ENCODE assay signal across 8 cellular contexts in genomic region chr4:25376754-25377571, GRCh38. TPM values are rescaled to one million over a fixed set of nuclear protein-coding genes. Genes with fewer than 3 reads are reported as not detected.
DNase-seq lines count a peak whose midpoint lies in the region; TF ChIP-seq lines count a peak whose summit lies in the region.

A gene with protein sequence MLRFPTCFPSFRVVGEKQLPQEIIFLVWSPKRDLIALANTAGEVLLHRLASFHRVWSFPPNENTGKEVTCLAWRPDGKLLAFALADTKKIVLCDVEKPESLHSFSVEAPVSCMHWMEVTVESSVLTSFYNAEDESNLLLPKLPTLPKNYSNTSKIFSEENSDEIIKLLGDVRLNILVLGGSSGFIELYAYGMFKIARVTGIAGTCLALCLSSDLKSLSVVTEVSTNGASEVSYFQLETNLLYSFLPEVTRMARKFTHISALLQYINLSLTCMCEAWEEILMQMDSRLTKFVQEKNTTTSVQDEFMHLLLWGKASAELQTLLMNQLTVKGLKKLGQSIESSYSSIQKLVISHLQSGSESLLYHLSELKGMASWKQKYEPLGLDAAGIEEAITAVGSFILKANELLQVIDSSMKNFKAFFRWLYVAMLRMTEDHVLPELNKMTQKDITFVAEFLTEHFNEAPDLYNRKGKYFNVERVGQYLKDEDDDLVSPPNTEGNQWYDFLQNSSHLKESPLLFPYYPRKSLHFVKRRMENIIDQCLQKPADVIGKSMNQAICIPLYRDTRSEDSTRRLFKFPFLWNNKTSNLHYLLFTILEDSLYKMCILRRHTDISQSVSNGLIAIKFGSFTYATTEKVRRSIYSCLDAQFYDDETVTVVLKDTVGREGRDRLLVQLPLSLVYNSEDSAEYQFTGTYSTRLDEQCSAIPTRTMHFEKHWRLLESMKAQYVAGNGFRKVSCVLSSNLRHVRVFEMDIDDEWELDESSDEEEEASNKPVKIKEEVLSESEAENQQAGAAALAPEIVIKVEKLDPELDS (plus strand): TSS chr4:25377263. CDS start chr4:25377428, 165 bp downstream.

- H3K4me1 Mint-ChIP-seq in HFFc6 (ENCODE audit: low read depth): peaks cover 7% of the 10 kb centered on the region
- H3K4me1 Mint-ChIP-seq in activated naive CD4-positive, alpha-beta T cell treated with anti-CD3 and anti-CD28 coated beads, Interleukin-2, amount 10 ng/mL, durations not matched to agents 7 days and 5 days: peaks cover 18% of the 10 kb centered on the region

- 0 out of 2 replicates have a peak within 1 kb of the TSS, but pooled peaks have one; percentile 31 for H3K27ac ChIP-seq in SK-N-MC

- H3K9me3 Mint-ChIP-seq in HFFc6: no peaks in the 10 kb centered on the region
- no peaks in the 10 kb centered on the region for H3K9me3 Mint-ChIP-seq in activated naive CD4-positive, alpha-beta T cell treated with anti-CD3 and anti-CD28 coated beads, Interleukin-2, amount 10 ng/mL, durations not matched to agents 7 days and 5 days

- H3K9me3 ChIP-seq in SK-N-MC (ENCODE audit: low read depth, low read length): no peaks in the 10 kb centered on the region

- H3K9ac ChIP-seq in SK-N-MC (ENCODE audit: insufficient read length): peak within 1 kb of the TSS; percentile 85

- no peak within 1 kb of the TSS; the same call in 1 of the 2 replicates for H3K4me3 Mint-ChIP-seq in HFFc6
- H3K4me3 Mint-ChIP-seq in activated naive CD4-positive, alpha-beta T cell treated with anti-CD3 and anti-CD28 coated beads, Interleukin-2, amount 10 ng/mL, durations not matched to agents 7 days and 5 days: no peak within 1 kb of the TSS

- H3K27ac Mint-ChIP-seq in HFFc6: peak within 1 kb of the TSS; percentile 71
- H3K27ac Mint-ChIP-seq in activated naive CD4-positive, alpha-beta T cell treated with anti-CD3 and anti-CD28 coated beads, Interleukin-2, amount 10 ng/mL, durations not matched to agents 7 days and 5 days: peak within 1 kb of the TSS; percentile 92

- no peaks in the 10 kb centered on the region for H3K36me3 Mint-ChIP-seq in HFFc6 (ENCODE audit: low read depth)
- peaks cover 8% of the 10 kb centered on the region for H3K36me3 Mint-ChIP-seq in activated naive CD4-positive, alpha-beta T cell treated with anti-CD3 and anti-CD28 coated beads, Interleukin-2, amount 10 ng/mL, durations not matched to agents 7 days and 5 days

- H3K4me3 ChIP-seq in GM08714 (ENCODE audit: low read length): peak within 1 kb of the TSS; percentile 96
- peak within 1 kb of the TSS; percentile 86 for H3K4me3 ChIP-seq in SK-N-MC

- H3K36me3 ChIP-seq in SK-N-MC (ENCODE audit: insufficient read depth, low read length): peaks cover 7% of the 10 kb centered on the region; the same call in 1 of the 2 replicates

- CTCF ChIA-PET in activated naive CD4-positive, alpha-beta T cell treated with anti-CD3 and anti-CD28 coated beads, Interleukin-2, amount 10 ng/mL, durations not matched to agents 7 days and 5 days (lab: Charles Lee): interaction anchor here (1.1 to 3.2 kb wide), 3 partner anchors 10 to 65 kb away, joined by 3 to 10 read pairs (median 9); partner anchors contain the start of gene ZCCHC4

- TF ChIP-seq CTCF in HFFc6 (IDR thresholded peaks at IDR 0.05): peak; percentile 31

- no peaks in the 10 kb centered on the region for H3K27me3 Mint-ChIP-seq in HFFc6 (ENCODE audit: insufficient read depth)
- no peaks in the 10 kb centered on the region for H3K27me3 Mint-ChIP-seq in activated naive CD4-positive, alpha-beta T cell treated with anti-CD3 and anti-CD28 coated beads, Interleukin-2, amount 10 ng/mL, durations not matched to agents 7 days and 5 days

- DNase-seq in HFFc6: peak; percentile 87
- peak; percentile 96 for DNase-seq in NAMALWA (ENCODE audit: low spot score)
- no peak for DNase-seq in SK-N-MC (ENCODE audit: low read depth, low spot score)
- peak; percentile 99 for DNase-seq in activated naive CD4-positive, alpha-beta T cell treated with anti-CD3 and anti-CD28 coated beads, Interleukin-2, amount 10 ng/mL, durations not matched to agents 7 days and 5 days
- DNase-seq in globus pallidus (ENCODE audit: low spot score): peak; percentile 84
- peak; percentile 22 to 94 (median 84) for DNase-seq in nucleus accumbens (lab: John Stamatoyannopoulos, UW)
- DNase-seq in superior temporal gyrus (ENCODE audit: extremely low spot score): peak; percentile 78

RNA-seq across cellular contexts. Expression of the gene that starts here (rescaled TPM):
- 10 to 100 TPM; 15.0 to 20.6 (median 17.2) TPM for total RNA-seq in HFFc6 (2021; fragmentation: NEBNext Ultra II Directional; extraction: Animal tissue kit (Norgen Biotek cat#: 25700))
